Comparison of ENCODE assay signal across 28 cellular contexts in genomic region chr18:62516242-62516641, GRCh38.
"Had no signal": no experiment of that assay in that cellular context is flagged by ENCODE, and none has a peak within 500 bp of the region (broad histone marks: within the 10 kb centered on the region; RNA-seq: fewer than 3 reads in every experiment).

No MANE protein-coding gene starts in this region.

- DNase-seq: activated CD4-positive, alpha-beta memory T cell treated with anti-CD3 and anti-CD28 coated beads, Interleukin-2, amount 10 ng/mL, durations not matched to agents 7 days and 5 days; activated CD4-positive, alpha-beta T cell treated with anti-CD3 and anti-CD28 coated beads for 1 hour; activated CD4-positive, alpha-beta T cell treated with anti-CD3 and anti-CD28 coated beads for 4 hours; activated CD4-positive, alpha-beta T cell treated with anti-CD3 and anti-CD28 coated beads, Interleukin-2, amount 10 ng/mL, durations not matched to agents 7 days and 5 days; activated CD4-positive, alpha-beta T cell treated with anti-CD3 and anti-CD28 coated beads, Interleukin-2, amount 50 U/mL, for 4 hours; activated CD8-positive, alpha-beta memory T cell treated with anti-CD3 and anti-CD28 coated beads, Interleukin-2, amount 50 U/mL, for 48 hours; activated gamma-delta T cell; activated naive CD4-positive, alpha-beta T cell treated with anti-CD3 and anti-CD28 coated beads, Interleukin-2, amount 50 U/mL, for 16 hours; activated naive CD4-positive, alpha-beta T cell treated with Interleukin-2 at 50 U/mL for 16 hours; activated T-cell treated with anti-CD3 and anti-CD28 coated beads for 4 hours; activated T-cell treated with anti-CD3 and anti-CD28 coated beads, Interleukin-2, amount 50 U/mL, for 24 hours; activated T-cell treated with anti-CD3 and anti-CD28 coated beads, Interleukin-2, amount 50 U/mL, for 72 hours; amniotic stem cell; anterior cingulate cortex; caudate nucleus; cortex of kidney; dermis blood vessel endothelial cell; effector CD8-positive, alpha-beta T cell; foreskin fibroblast; glutamatergic neuron; heart left ventricle; T-helper 2 cell had no signal

- H3K36me3 ChIP-seq: heart left ventricle had no signal

- ATAC-seq: activated T-cell treated with anti-CD3 and anti-CD28 coated beads, Interleukin-2, amount 50 U/mL, for 72 hours; heart left ventricle; WTC11 had no signal

- H3K4me3 ChIP-seq: heart left ventricle had no signal

- FAIRE-seq: astrocyte, colon, endometrium, endothelial cell of umbilical vein had no signal

- H3K27me3 ChIP-seq: heart left ventricle had no signal

- H3K27ac ChIP-seq: epithelial cell of prostate, heart left ventricle had no signal
